8 cellular contexts compared by ENCODE assay signal in genomic region chr7:42930889-42931288, GRCh38.
DNase-seq lines count a peak whose midpoint lies in the region; ATAC-seq and TF ChIP-seq lines count a peak whose summit lies in the region.

No MANE protein-coding gene starts in this region.

- peak overlapping the region; percentile 94 for H3K9ac ChIP-seq in SK-N-MC (ENCODE audit: insufficient read length)

- H3K4me3 ChIP-seq in GM12864 (ENCODE audit: low read depth, low read length) (peak overlapping the region; percentile 94), SK-N-MC (peak overlapping the region; percentile 94), fibroblast of mammary gland (ENCODE audit: control insufficient read depth, low read depth, low read length) (peak overlapping the region; percentile 99), retinal pigment epithelial cell (ENCODE audit: low read length) (peak overlapping the region; percentile 96)

- no peak for ATAC-seq in GM21737 (IDR thresholded peaks at IDR 0.05; ENCODE audit: unreplicated experiment)

- TF ChIP-seq CTCF in GM12864 (IDR thresholded peaks at IDR 0.05; ENCODE audit: low read depth, low read length, missing control alignments) (no peak), fibroblast of mammary gland (conservative IDR thresholded peaks at IDR 0.05; ENCODE audit: control insufficient read depth, insufficient read depth, low read depth, low read length) (no peak), retinal pigment epithelial cell (conservative IDR thresholded peaks at IDR 0.05; ENCODE audit: low read depth, low read length) (no peak)

- no peak for DNase-seq in GM12864 (ENCODE audit: low read depth)
- no peak for DNase-seq in SK-N-MC (ENCODE audit: low read depth, low spot score)
- DNase-seq in fibroblast of mammary gland (ENCODE audit: low read depth) = no peak
- no peak for DNase-seq in retinal pigment epithelial cell (ENCODE audit: low read depth)
- no peak for DNase-seq in SKM-1 treated with dmso at 0.1 percent for 144 hours (lab: John Stamatoyannopoulos, UW; ENCODE audit: unreplicated experiment)
- DNase-seq in NOMO-1 (lab: John Stamatoyannopoulos, UW; ENCODE audit: unreplicated experiment in 2 of 2) = no peak
- DNase-seq in activated CD8-positive, alpha-beta memory T cell treated with anti-CD3 and anti-CD28 coated beads for 24 hours = no peak

- H3K36me3 ChIP-seq in SK-N-MC (ENCODE audit: insufficient read depth, low read length) = peaks cover 34% of the 10 kb centered on the region

- no peaks in the 10 kb centered on the region for H3K9me3 ChIP-seq in SK-N-MC (ENCODE audit: low read depth, low read length)

- no peak overlapping the region for H3K27ac ChIP-seq in SK-N-MC
